26 cellular contexts compared by ENCODE assay signal in the genomic region with DNA sequence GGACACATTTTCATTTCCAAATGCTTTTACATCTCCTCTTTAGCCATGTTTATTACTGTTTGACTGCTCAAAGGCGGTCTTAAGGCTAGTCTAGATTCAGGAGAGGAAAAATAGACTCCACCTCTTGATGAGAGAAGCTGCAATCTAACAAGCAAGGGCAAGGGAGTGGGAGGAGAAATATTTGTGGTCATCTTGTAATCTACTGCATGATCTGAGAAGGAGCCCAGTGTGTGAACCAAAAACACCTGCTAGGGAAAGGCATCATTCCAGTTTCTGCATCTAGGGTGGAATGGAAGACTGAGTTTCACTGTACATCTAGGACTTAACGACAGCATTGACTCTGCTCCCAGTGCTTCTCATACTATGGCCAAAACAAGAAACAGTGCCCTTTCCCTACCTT.
DNase-seq lines count a peak whose midpoint lies in the region; ATAC-seq, FAIRE-seq and TF ChIP-seq lines count a peak whose summit lies in the region.
"Had no signal": no experiment of that assay in that cellular context is flagged by ENCODE, and none has a peak within 500 bp of the region (broad histone marks: within the 10 kb centered on the region; RNA-seq: fewer than 3 reads in every experiment).

No MANE protein-coding gene starts in this region.

- H3K9ac ChIP-seq in astrocyte (ENCODE audit: low read length): no peak overlapping the region

- H3K4me1 ChIP-seq in astrocyte (ENCODE audit: insufficient read depth, low read length): no peaks in the 10 kb centered on the region
- H3K4me1 ChIP-seq: SJCRH30 had no signal

- H3K9me3 ChIP-seq in astrocyte (ENCODE audit: insufficient read depth, low read depth, low read length): no peaks in the 10 kb centered on the region
- H3K9me3 ChIP-seq: SJCRH30 had no signal

- H3K27me3 Mint-ChIP-seq in astrocyte (ENCODE audit: low read depth, unreplicated experiment): no peaks in the 10 kb centered on the region
- no peaks in the 10 kb centered on the region for H3K27me3 Mint-ChIP-seq in activated T-helper 17 cell treated with anti-CD3 and anti-CD28 coated beads, Interleukin-2, amount 50 U/mL, for 72 hours
- H3K27me3 Mint-ChIP-seq in endothelial cell (ENCODE audit: unreplicated experiment): no peaks in the 10 kb centered on the region
- H3K27me3 Mint-ChIP-seq: CD4-positive, alpha-beta memory T cell had no signal

- H3K4me3 Mint-ChIP-seq in astrocyte (ENCODE audit: unreplicated experiment) (no peak overlapping the region), endothelial cell (ENCODE audit: unreplicated experiment) (no peak overlapping the region)
- H3K4me3 Mint-ChIP-seq in activated T-helper 17 cell treated with anti-CD3 and anti-CD28 coated beads, Interleukin-2, amount 50 U/mL, for 72 hours: no peak overlapping the region
- H3K4me3 Mint-ChIP-seq: CD4-positive, alpha-beta memory T cell had no signal

- no peaks in the 10 kb centered on the region for H4K20me1 ChIP-seq in astrocyte (ENCODE audit: insufficient read depth, low read length)

- H3K27ac Mint-ChIP-seq in astrocyte (ENCODE audit: unreplicated experiment) (no peak overlapping the region), endothelial cell (ENCODE audit: unreplicated experiment) (no peak overlapping the region)
- H3K27ac Mint-ChIP-seq in activated T-helper 17 cell treated with anti-CD3 and anti-CD28 coated beads, Interleukin-2, amount 50 U/mL, for 72 hours: no peak overlapping the region
- H3K27ac Mint-ChIP-seq: CD4-positive, alpha-beta memory T cell had no signal

- ATAC-seq in activated T-helper 17 cell treated with anti-CD3 and anti-CD28 coated beads, Interleukin-2, amount 50 U/mL, for 72 hours (replicated peaks): no peak
- ATAC-seq: HCT116, PC-3, Right ventricle myocardium inferior, SK-N-SH treated with all-trans-retinoic acid at 6 μM for 48 hours had no signal

- DNase-seq in A172 (ENCODE audit: low spot score): peak; percentile 18
- DNase-seq in EL: peak; percentile 10
- DNase-seq in astrocyte (ENCODE audit: low read depth): peak; percentile 50
- peak; percentile 15 for DNase-seq in iris pigment epithelial cell (ENCODE audit: low read depth)
- DNase-seq in HK-2 (ENCODE audit: unreplicated experiment): no peak
- DNase-seq in GM10266 (ENCODE audit: extremely low spot score): no peak
- DNase-seq in endothelial cell (ENCODE audit: low spot score): no peak
- DNase-seq: 8988T; C1 segment of cervical spinal cord; CD4-positive, alpha-beta memory T cell; COR-L47; DMS53; GDM1; NCI-H2029 treated with DMSO at 0.1 percent for 48 hours; NCI-H446 treated with DMSO at 0.1 percent for 48 hours; NCI-H526; NCI-H82; NK-92 treated with Interleukin-12 subunit alpha and Interleukin-12 subunit beta, amount 100 ng/mL, for 24 hours; PC-3; SJCRH30 had no signal

- H3K9me3 Mint-ChIP-seq in astrocyte (ENCODE audit: unreplicated experiment) (peaks cover 6% of the 10 kb centered on the region), endothelial cell (ENCODE audit: unreplicated experiment) (no peaks in the 10 kb centered on the region)
- no peaks in the 10 kb centered on the region for H3K9me3 Mint-ChIP-seq in activated T-helper 17 cell treated with anti-CD3 and anti-CD28 coated beads, Interleukin-2, amount 50 U/mL, for 72 hours

- H3K27me3 ChIP-seq in astrocyte (ENCODE audit: insufficient read depth, low read length): no peaks in the 10 kb centered on the region
- H3K27me3 ChIP-seq: SJCRH30 had no signal

- H3K36me3 Mint-ChIP-seq in astrocyte (ENCODE audit: low read depth, unreplicated experiment) (no peaks in the 10 kb centered on the region), endothelial cell (ENCODE audit: low read depth, unreplicated experiment) (no peaks in the 10 kb centered on the region)
- no peaks in the 10 kb centered on the region for H3K36me3 Mint-ChIP-seq in activated T-helper 17 cell treated with anti-CD3 and anti-CD28 coated beads, Interleukin-2, amount 50 U/mL, for 72 hours (ENCODE audit: low read depth)

- no peaks in the 10 kb centered on the region for H3K79me2 ChIP-seq in astrocyte (ENCODE audit: insufficient read depth, low read length)

- FAIRE-seq in astrocyte (lab: Jason Lieb, UNC): no peak
- FAIRE-seq: GM12892, GM19239 had no signal

- H3K27ac ChIP-seq in astrocyte (ENCODE audit: low read depth, low read length): no peak overlapping the region
- H3K27ac ChIP-seq: SJCRH30 had no signal

- no peak overlapping the region for H3K4me3 ChIP-seq in astrocyte (ENCODE audit: insufficient read depth, low read depth, low read length)
- H3K4me3 ChIP-seq: SJCRH30 had no signal

- H3K4me1 Mint-ChIP-seq in astrocyte (ENCODE audit: low read depth, unreplicated experiment) (no peaks in the 10 kb centered on the region), endothelial cell (ENCODE audit: unreplicated experiment) (no peaks in the 10 kb centered on the region)
- no peaks in the 10 kb centered on the region for H3K4me1 Mint-ChIP-seq in activated T-helper 17 cell treated with anti-CD3 and anti-CD28 coated beads, Interleukin-2, amount 50 U/mL, for 72 hours
- H3K4me1 Mint-ChIP-seq: CD4-positive, alpha-beta memory T cell had no signal

- no peaks in the 10 kb centered on the region for H3K36me3 ChIP-seq in astrocyte (ENCODE audit: insufficient read depth, low read length)
- H3K36me3 ChIP-seq: SJCRH30 had no signal

- H3K4me2 ChIP-seq in astrocyte (ENCODE audit: low read length): no peak overlapping the region

- H2AFZ ChIP-seq in astrocyte (ENCODE audit: low read depth, low read length): no peak overlapping the region

- TF ChIP-seq CTCF in astrocyte (IDR thresholded peaks at IDR 0.05; ENCODE audit: insufficient read depth, low read depth, low read length) (no peak), GM10266 (IDR thresholded peaks at IDR 0.05; ENCODE audit: control insufficient read depth, insufficient read depth, low read depth, missing control alignments) (no peak), endothelial cell (IDR thresholded peaks at IDR 0.05; ENCODE audit: unreplicated experiment) (no peak)

Comparison
In these comparisons a context has a peak if more than half of its experiments do, and no peak if none do; other contexts are left out.
1. DNase-seq: peak in A172 (single experiment), EL (single experiment), astrocyte (single experiment) and iris pigment epithelial cell (single experiment); none in HK-2 (single experiment), GM10266 (single experiment) and endothelial cell (single experiment).